Comparison of ENCODE assay signal across 12 cellular contexts in the genomic region with DNA sequence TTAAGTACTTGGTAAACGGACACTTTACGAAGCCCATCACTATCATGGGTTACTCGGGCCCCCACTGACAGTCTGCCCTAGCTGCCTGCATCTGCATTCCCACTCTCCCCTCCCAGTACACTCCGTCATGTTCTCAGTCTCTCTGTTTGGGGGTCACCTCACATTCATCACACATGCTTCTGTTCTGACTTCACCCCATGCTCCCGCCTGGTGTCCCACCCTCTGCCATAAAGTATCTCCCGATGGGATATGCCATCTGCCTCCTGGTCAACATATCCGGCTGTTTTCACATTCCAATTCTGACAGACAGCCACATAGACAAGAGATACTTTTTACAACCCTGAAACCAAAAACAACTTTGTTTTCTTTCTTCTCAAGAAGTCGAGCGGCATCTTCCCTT. TPM values are rescaled to one million over a fixed set of nuclear protein-coding genes. Genes with fewer than 3 reads are reported as not detected.
DNase-seq lines count a peak whose midpoint lies in the region; ATAC-seq and TF ChIP-seq lines count a peak whose summit lies in the region.
"Had no signal": no experiment of that assay in that cellular context is flagged by ENCODE, and none has a peak within 500 bp of the region (broad histone marks: within the 10 kb centered on the region; RNA-seq: fewer than 3 reads in every experiment).

No MANE protein-coding gene starts in this region.

- no TSS peak for BruUV-seq in MCF 10A (replicated peaks; lab: Mats Ljungman, UMichigan)
- BruUV-seq in mammary epithelial cell (replicated peaks; lab: Mats Ljungman, UMichigan), result no TSS peak

- H3K36me3 Mint-ChIP-seq in MCF 10A (ENCODE audit: insufficient read depth, unreplicated experiment), result no peaks in the 10 kb centered on the region

- no peaks in the 10 kb centered on the region for H3K79me2 ChIP-seq in mammary epithelial cell (ENCODE audit: insufficient read depth, low read length)

- H3K4me1 ChIP-seq in mammary epithelial cell (ENCODE audit: insufficient read depth, low read length), result peaks cover 10% of the 10 kb centered on the region
- H3K4me1 ChIP-seq in upper lobe of left lung, result peaks cover 25 to 45% (median 35%) of the 10 kb centered on the region in 4 donors
- no peaks in the 10 kb centered on the region for H3K4me1 ChIP-seq in effector memory CD4-positive, alpha-beta T cell (ENCODE audit: control insufficient read depth, insufficient read depth, low read length, poor library complexity, severe bottlenecking)

- H3K9ac ChIP-seq in mammary epithelial cell (ENCODE audit: insufficient read depth, low read length), result no peak overlapping the region

- no peak for TF ChIP-seq EP300 in upper lobe of left lung (IDR thresholded peaks at IDR 0.05)

- TF ChIP-seq CTCF in MCF 10A (IDR thresholded peaks at IDR 0.05; ENCODE audit: unreplicated experiment) (no peak), mammary epithelial cell (conservative IDR thresholded peaks at IDR 0.05 in 1 of 2, IDR thresholded peaks at IDR 0.05 in 1 of 2; ENCODE audit: extremely low read depth in 1 of 2, insufficient read depth in 1 of 2, low read depth in 1 of 2, low read length in 2 of 2) (no peak), astrocyte of the spinal cord (IDR thresholded peaks at IDR 0.05; ENCODE audit: low read depth, low read length) (no peak), upper lobe of left lung (IDR thresholded peaks at IDR 0.05) (no peak)

- peaks cover 34% of the 10 kb centered on the region for H3K27me3 Mint-ChIP-seq in MCF 10A (ENCODE audit: insufficient read depth, unreplicated experiment)

- POLR2A ChIA-PET in MCF 10A (lab: Yijun Ruan, JAX), result interaction anchor here (0.7 to 2.4 kb wide), 2 partner anchors 14 to 230 kb away, joined by 3 to 17 read pairs; no protein-coding TSS in a partner anchor

- H3K36me3 ChIP-seq in mammary epithelial cell (ENCODE audit: insufficient read depth, low read length) (no peaks in the 10 kb centered on the region), upper lobe of left lung (no peaks in the 10 kb centered on the region)
- no peaks in the 10 kb centered on the region for H3K36me3 ChIP-seq in effector memory CD4-positive, alpha-beta T cell (ENCODE audit: control insufficient read depth, insufficient read depth, low read length)

- intact Hi-C loops in MCF 10A (cut with micrococcal nuclease), result loop anchor here (5.0 kb wide), 2 partner anchors 60 to 115 kb away; no protein-coding TSS in a partner anchor
- intact Hi-C loops in mammary epithelial cell (cut with micrococcal nuclease), result loop anchor here (5.0 kb wide), 1 partner anchor 115 kb away; no protein-coding TSS in a partner anchor

- H3K27ac Mint-ChIP-seq in MCF 10A (ENCODE audit: low read depth, unreplicated experiment), result no peak overlapping the region

- in situ Hi-C loops in mammary epithelial cell (cut with MboI; ENCODE audit: low sequenced_read_pairs in 2 of 2) (no loop called here), astrocyte of the spinal cord (cut with HindIII; ENCODE audit: low sequenced_read_pairs) (no loop called here)

- H3K9me3 Mint-ChIP-seq in MCF 10A (ENCODE audit: unreplicated experiment), result no peaks in the 10 kb centered on the region

- DNase-seq in MCF 10A (ENCODE audit: unreplicated experiment) (no peak), mammary epithelial cell (no peak), astrocyte of the spinal cord (ENCODE audit: low read depth, low spot score) (no peak), myocyte (ENCODE audit: low read depth) (peak; percentile 91), upper lobe of left lung (no peak)
- no peak for DNase-seq in stimulated activated CD4-positive, alpha-beta T cell treated with anti-CD3 and anti-CD28 coated beads, Interleukin-1b, Interleukin-23, amount 100 ng/mL, for 48 hours
- DNase-seq in effector memory CD4-positive, alpha-beta T cell, result no peak
- DNase-seq: activated effector memory CD4-positive, alpha-beta T cell treated with Interleukin-2 at 50 U/mL for 16 hours; NCI-H226 had no signal

- H3K9me3 ChIP-seq in mammary epithelial cell (replicated peaks; ENCODE audit: insufficient read depth, low read length), result no peaks in the 10 kb centered on the region
- no peaks in the 10 kb centered on the region for H3K9me3 ChIP-seq in upper lobe of left lung
- no peaks in the 10 kb centered on the region for H3K9me3 ChIP-seq in effector memory CD4-positive, alpha-beta T cell (ENCODE audit: control insufficient read depth, low read length)

- H3K4me3 ChIP-seq in mammary epithelial cell (replicated peaks in 1 of 3; ENCODE audit: insufficient read depth in 1 of 3, low read depth in 2 of 3, low read length in 3 of 3), result no peak overlapping the region
- H3K4me3 ChIP-seq in astrocyte of the spinal cord (ENCODE audit: low read depth, low read length), result peak overlapping the region; percentile 80
- H3K4me3 ChIP-seq in upper lobe of left lung, result peak overlapping the region in 3 of 4 donors; percentile 48 to 63 (median 60)
- H3K4me3 ChIP-seq in effector memory CD4-positive, alpha-beta T cell (ENCODE audit: insufficient read depth, low read depth, low read length, poor library complexity, severe bottlenecking), result no peak overlapping the region

- ATAC-seq in upper lobe of left lung (ENCODE audit: low FRiP score in 2 of 2) (no peak), HG03354 (IDR thresholded peaks at IDR 0.05; ENCODE audit: poor library complexity, severe bottlenecking, unreplicated experiment) (no peak)

- no peak overlapping the region for H3K4me2 ChIP-seq in mammary epithelial cell (ENCODE audit: insufficient read depth, low read depth, low read length)

- no peaks in the 10 kb centered on the region for H4K20me1 ChIP-seq in mammary epithelial cell (ENCODE audit: insufficient read depth, low read length)

- no peak overlapping the region for H3K27ac ChIP-seq in mammary epithelial cell (ENCODE audit: insufficient read depth, low read depth, low read length)
- peak overlapping the region in 1 of 4 donors; percentile 82 for H3K27ac ChIP-seq in upper lobe of left lung
- no peak overlapping the region for H3K27ac ChIP-seq in effector memory CD4-positive, alpha-beta T cell (ENCODE audit: insufficient read depth, low read length, poor library complexity, severe bottlenecking)
- H3K27ac ChIP-seq: C4-2B, SK-N-MC had no signal

- WGBS in mammary epithelial cell (ENCODE audit: low coverage, missing lambda C conversion rate), result 90% methylated on average over 9 of the region's 9 CpGs
- whole genome bisulfite sequencing in upper lobe of left lung, 2 donors, result 83 to 85% methylated on average over 9 of the region's 9 CpGs

- peak overlapping the region; percentile 89 for H3K4me3 Mint-ChIP-seq in MCF 10A (ENCODE audit: unreplicated experiment)

- no peak overlapping the region for H2AFZ ChIP-seq in mammary epithelial cell (ENCODE audit: low read depth, low read length)

- CTCF ChIA-PET in MCF 10A (lab: Yijun Ruan, JAX) (interaction anchor here (0.6 to 6.8 kb wide), 3 partner anchors 14 to 269 kb away, joined by 3 to 97 read pairs (median 83); no protein-coding TSS in a partner anchor), mammary epithelial cell (lab: Charles Lee; ENCODE audit: low non-redundant PET) (no interaction called here)

- no peaks in the 10 kb centered on the region for H3K27me3 ChIP-seq in mammary epithelial cell (ENCODE audit: insufficient read depth, low read length)
- H3K27me3 ChIP-seq in upper lobe of left lung, result peaks cover 0 to 3% (median 0%) of the 10 kb centered on the region in 4 donors
- H3K27me3 ChIP-seq in effector memory CD4-positive, alpha-beta T cell (replicated peaks; ENCODE audit: control insufficient read depth, insufficient read depth, low read length, poor library complexity, severe bottlenecking), result no peaks in the 10 kb centered on the region

- dilution Hi-C loops in mammary epithelial cell (cut with HindIII; ENCODE audit: low sequenced_read_pairs), result no loop called here

- TF ChIP-seq POLR2A in upper lobe of left lung (IDR thresholded peaks at IDR 0.05), result no peak

- H3K4me1 Mint-ChIP-seq in MCF 10A (ENCODE audit: insufficient read depth, unreplicated experiment), result peaks cover 16% of the 10 kb centered on the region

RNA-seq across cellular contexts. Expression of a gene that starts 1.0 kb away (rescaled TPM):
- total RNA-seq in MCF 10A (2022) (not detected in 2 replicates), mammary epithelial cell (under 1 TPM in 1 of 2 donors, not detected in 1; 0.50 TPM), myocyte (139 and 216 TPM in 2 replicates), upper lobe of left lung (10 to 100 TPM in 3 of 6 donors, 1 to 10 TPM in 3; 5.1 to 51.3 (median 9.9) TPM)
- polyA plus RNA-seq in mammary epithelial cell, result 0.02 TPM
- polyA minus RNA-seq in mammary epithelial cell, result not detected
- 96.3 TPM for polyA plus RNA-seq in myocyte (2012)

RNA-seq across cellular contexts. Expression of a gene that starts 46.9 kb away (rescaled TPM):
- 1.1 and 2.4 TPM in 2 replicates for total RNA-seq in MCF 10A (2022)
- 1 to 10 TPM in 1 of 2 donors, under 1 TPM in 1; 0.96 to 1.2 TPM for total RNA-seq in mammary epithelial cell
- 0.28 TPM for polyA plus RNA-seq in mammary epithelial cell
- polyA minus RNA-seq in mammary epithelial cell, result not detected
- 0.62 and 1.6 TPM in 2 replicates for total RNA-seq in myocyte
- polyA plus RNA-seq in myocyte (2012), result 2.7 TPM
- total RNA-seq in upper lobe of left lung, result 10 to 100 TPM in 2 of 6 donors, 1 to 10 TPM in 4; 5.3 to 16.4 (median 6.5) TPM

Comparison
In these comparisons a context has a peak if more than half of its experiments do, and no peak if none do; other contexts are left out.
1. H3K4me3 ChIP-seq: peak in astrocyte of the spinal cord (single experiment) and upper lobe of left lung (3 of 4); none in mammary epithelial cell (0 of 3) and effector memory CD4-positive, alpha-beta T cell (single experiment).